In the genomic region with DNA sequence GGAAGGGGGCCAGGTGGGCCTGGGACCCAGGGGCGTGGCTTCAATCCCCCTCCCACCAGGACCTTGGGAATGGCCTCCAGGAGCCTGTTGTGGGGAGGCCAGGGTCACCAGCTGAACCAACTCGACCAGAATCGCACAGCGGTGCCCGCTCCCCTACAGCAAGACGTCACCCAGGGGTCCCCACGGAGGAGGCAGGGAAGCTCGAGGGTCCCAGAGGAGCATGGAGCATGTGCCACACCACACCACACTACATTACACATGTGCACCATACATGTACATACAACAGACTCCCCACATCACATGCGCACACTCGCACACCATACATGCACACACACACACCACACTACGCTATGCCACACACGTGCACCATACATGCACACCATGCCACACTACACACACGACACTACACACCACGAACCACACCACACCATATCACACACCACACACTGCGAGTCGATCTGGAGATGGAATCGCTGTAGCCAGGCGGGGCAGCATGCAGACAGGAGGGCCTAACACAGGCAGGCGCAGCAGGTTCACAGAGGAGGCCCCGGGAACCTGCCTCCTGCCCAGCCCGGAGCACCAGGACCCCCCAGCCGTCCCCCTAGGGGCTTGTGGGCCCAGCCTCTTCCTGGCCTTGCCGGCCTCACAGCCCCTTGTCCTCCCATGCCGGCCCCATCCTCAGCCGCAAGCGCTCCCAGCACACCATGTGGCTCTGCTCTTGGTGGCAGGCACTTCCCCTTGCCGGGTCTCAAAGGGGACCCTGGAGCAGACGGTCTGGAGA, we compare ENCODE assay signal across 10 cellular contexts. TPM values are rescaled to one million over a fixed set of nuclear protein-coding genes. Genes with fewer than 3 reads are reported as not detected.
A peak's percentile ranks its signal among the peaks of the same experiment; 100 is the strongest.
DNase-seq lines count a peak whose midpoint lies in the region; ATAC-seq, FAIRE-seq and TF ChIP-seq lines count a peak whose summit lies in the region.
"Had no signal": no experiment of that assay in that cellular context is flagged by ENCODE, and none has a peak within 500 bp of the region (broad histone marks: within the 10 kb centered on the region; RNA-seq: fewer than 3 reads in every experiment).

No MANE protein-coding gene starts in this region.

- peak overlapping the region; percentile 83 for H3K23ac ChIP-seq in trophoblast cell (ENCODE audit: low read length)

- POLR2A ChIA-PET in GM12878 (lab: Charles Lee), result interaction anchor here (1.5 to 3.4 kb wide), 2 partner anchors 10 to 119 kb away, joined by 3 to 33 read pairs; a partner anchor contains a TSS

- H4K12ac ChIP-seq in trophoblast cell (ENCODE audit: low read depth, low read length), result no peak overlapping the region

- peak overlapping the region; percentile 37 for H2AFZ ChIP-seq in GM12878 (ENCODE audit: control insufficient read depth, low read depth, low read length)
- H2AFZ ChIP-seq in trophoblast cell (ENCODE audit: insufficient read depth, low read length, poor library complexity), result no peak overlapping the region

- peaks cover 10% of the 10 kb centered on the region; the same call in 1 of the 2 replicates for H3K4me1 ChIP-seq in GM12878 (ENCODE audit: control insufficient read depth, insufficient read depth, low read length)
- H3K4me1 ChIP-seq in trophoblast cell (ENCODE audit: control insufficient read depth in 1 of 2, insufficient read depth in 2 of 2, low read length in 2 of 2), result no peaks in the 10 kb centered on the region

- H3K18ac ChIP-seq in trophoblast cell (ENCODE audit: low read length), result no peak overlapping the region

- RAD21 ChIA-PET in GM12878 (lab: Charles Lee; ENCODE audit: unreplicated experiment), result interaction anchor here (0.9 to 1.5 kb wide), 6 partner anchors 8 to 126 kb away, joined by 4 to 15 read pairs (median 5); no protein-coding TSS in a partner anchor

- H3K9ac ChIP-seq in GM12878 (ENCODE audit: control insufficient read depth, insufficient read depth, low read length), result peak overlapping the region; percentile 86
- H3K9ac ChIP-seq in trophoblast cell (ENCODE audit: low read length), result no peak overlapping the region

- no peak overlapping the region for H3K14ac ChIP-seq in trophoblast cell (ENCODE audit: low read length)

- no peak; the same call in 1 of the 2 replicates for TF ChIP-seq POLR2A in GM12878 (IDR thresholded peaks at IDR 0.05; ENCODE audit: low read depth, low read length)

- SMC1A ChIA-PET in GM12878 (lab: Charles Lee; ENCODE audit: uncharacterized antibody, unreplicated experiment), result interaction anchor here (0.8 to 4.1 kb wide), 7 partner anchors 11 to 45 kb away, joined by 3 to 15 read pairs (median 4); no protein-coding TSS in a partner anchor

- ATAC-seq in HG03159 (IDR thresholded peaks at IDR 0.05; ENCODE audit: unreplicated experiment), result peak; percentile 30
- peak; percentile 54 for ATAC-seq in GM12878
- ATAC-seq in sciatic nerve, result no peak

- CTCF ChIA-PET in GM12878 (lab: Yijun Ruan, JAX), result interaction anchor here (1.0 to 2.7 kb wide), 7 partner anchors 10 to 220 kb away, joined by 3 to 21 read pairs (median 3); a partner anchor contains a TSS

- no peak overlapping the region for H4K91ac ChIP-seq in trophoblast cell (ENCODE audit: low read depth, low read length)

- no peak overlapping the region for H4K8ac ChIP-seq in trophoblast cell (ENCODE audit: low read depth, low read length)

- no peak overlapping the region for H2AK5ac ChIP-seq in trophoblast cell (ENCODE audit: low read length)

- peaks cover 33% of the 10 kb centered on the region for H3K79me2 ChIP-seq in GM12878 (ENCODE audit: control insufficient read depth, insufficient read depth, low read length)
- no peaks in the 10 kb centered on the region for H3K79me2 ChIP-seq in trophoblast cell (ENCODE audit: control insufficient read depth, insufficient read depth, low read length, poor library complexity)

- no peaks in the 10 kb centered on the region for H3K27me3 ChIP-seq in GM12878 (replicated peaks in 1 of 2; ENCODE audit: control insufficient read depth in 2 of 2, insufficient read depth in 2 of 2, low read length in 1 of 2)
- peaks cover 26% of the 10 kb centered on the region for H3K27me3 ChIP-seq in trophoblast cell (ENCODE audit: insufficient read depth, low read length)

- DNase-seq in GM13977 (ENCODE audit: low spot score) (no peak), GM12878 (ENCODE audit: low read depth, low spot score) (no peak), trophoblast cell (no peak), NCI-H524 treated with DMSO at 0.1 percent for 48 hours (lab: John Stamatoyannopoulos, UW) (no peak), cerebellar cortex (ENCODE audit: low spot score) (no peak), sciatic nerve (ENCODE audit: low spot score) (no peak), superior temporal gyrus (ENCODE audit: extremely low spot score) (no peak)
- DNase-seq: hippocampal formation, NCI-H1694 treated with DMSO at 0.1 percent for 48 hours had no signal

- H2BK5ac ChIP-seq in trophoblast cell (ENCODE audit: low read depth, low read length, poor library complexity), result no peak overlapping the region

- no peak overlapping the region for H2BK120ac ChIP-seq in trophoblast cell (ENCODE audit: insufficient read depth, low read length, poor library complexity)

- H3K27ac ChIP-seq in GM12878 (ENCODE audit: control insufficient read depth, insufficient read depth), result peak overlapping the region; percentile 78
- no peak overlapping the region for H3K27ac ChIP-seq in trophoblast cell (ENCODE audit: low read depth, low read length)

- TSS peak; percentile 60 for BruUV-seq in GM12878 (replicated peaks; lab: Mats Ljungman, UMichigan)

- no peak overlapping the region for H2BK12ac ChIP-seq in trophoblast cell (ENCODE audit: low read length)

- H3K4me2 ChIP-seq in GM12878 (ENCODE audit: control insufficient read depth, insufficient read depth), result peak overlapping the region; percentile 94
- H3K4me2 ChIP-seq in trophoblast cell (ENCODE audit: low read length), result no peak overlapping the region

- no peaks in the 10 kb centered on the region for H4K20me1 ChIP-seq in GM12878 (ENCODE audit: control insufficient read depth, insufficient read depth)

- no peak for FAIRE-seq in GM12878 (lab: Jason Lieb, UNC)

- H3K36me3 ChIP-seq in GM12878 (ENCODE audit: control insufficient read depth in 2 of 2, insufficient read depth in 2 of 2, low read length in 1 of 2), result peaks cover 0 to 7% of the 10 kb centered on the region in 2 experiments; a peak in 3 of 4 replicates
- no peaks in the 10 kb centered on the region for H3K36me3 ChIP-seq in trophoblast cell (ENCODE audit: control insufficient read depth in 1 of 2, insufficient read depth in 2 of 2, low read length in 2 of 2)

- WGBS in GM12878 (ENCODE audit: insufficient coverage, insufficient replicate concordance, low lambda C conversion rate, missing lambda C conversion rate), result under 1% methylated on average over 27 of the region's 28 CpGs
- WGBS in trophoblast cell (ENCODE audit: extremely low coverage, insufficient coverage, insufficient read length), result 100% methylated on average over 2 of the region's 28 CpGs

- no peaks in the 10 kb centered on the region for H3K79me1 ChIP-seq in trophoblast cell (ENCODE audit: low read length)

- in situ Hi-C loops in GM13977 (cut with MboI; ENCODE audit: low pct_unique_long_range_greater_than_20kb, low sequenced_read_pairs, unreplicated experiment) (loop anchor here (10.0 kb wide), 1 partner anchor 125 kb away; no protein-coding TSS in a partner anchor), GM12878 (cut with MboI) (no loop called here)

- TF ChIP-seq RAD21 in GM12878 (IDR thresholded peaks at IDR 0.05; ENCODE audit: insufficient read depth, low read depth, low read length), result no peak

- H3K4me3 ChIP-seq in GM12878 (peak overlapping the region; percentile 76), trophoblast cell (ENCODE audit: low read depth, low read length) (peak overlapping the region; percentile 5)

- intact Hi-C loops in GM12878 (cut with micrococcal nuclease; ENCODE audit: unreplicated experiment) (no loop called here), sciatic nerve (cut with DNase I) (loop anchor here (5.0 kb wide), 1 partner anchor 1572 kb away; no protein-coding TSS in a partner anchor)

- no peak overlapping the region for H3K4ac ChIP-seq in trophoblast cell (ENCODE audit: low read depth, low read length)

- no peak for TF ChIP-seq EP300 in GM12878 (IDR thresholded peaks at IDR 0.05; ENCODE audit: borderline replicate concordance in 1 of 2, control insufficient read depth in 1 of 2, low read depth in 2 of 2, low read length in 2 of 2)

- TF ChIP-seq CTCF in GM13977 (IDR thresholded peaks at IDR 0.05; ENCODE audit: extremely low read depth, insufficient read depth, missing control alignments) (peak; percentile 3), GM12878 (IDR thresholded peaks at IDR 0.05 in 2 of 3, conservative IDR thresholded peaks at IDR 0.05 in 1 of 3; ENCODE audit: control insufficient read depth in 2 of 3, extremely low read depth in 1 of 3, insufficient read depth in 1 of 3, low read depth in 3 of 3, low read length in 3 of 3) (no peak)

- H3K9me3 ChIP-seq in GM12878 (replicated peaks; ENCODE audit: control insufficient read depth, insufficient read depth, low read length) (no peaks in the 10 kb centered on the region), trophoblast cell (ENCODE audit: insufficient read depth, low read depth, low read length) (peaks cover 7% of the 10 kb centered on the region)

RNA-seq across cellular contexts. Expression of a gene that starts 0.6 kb away (rescaled TPM):
- 316 and 431 TPM in 2 replicates for total RNA-seq in GM12878 (2013; cell fraction: nucleolus; rRNA removed)
- 85.3 and 101 TPM in 2 replicates for total RNA-seq in GM12878 (2014; rRNA removed)
- 25.2 and 31.3 TPM in 2 replicates for total RNA-seq in GM12878 (2014; rRNA removed; fragmentation: Illumina TruSeq; extraction: Trizol)
- 162 and 172 TPM in 2 replicates for total RNA-seq in GM12878 (2021)
- polyA plus RNA-seq in GM12878 (2011; ENCODE audit: low read depth), result 46.7 TPM
- 31.3 and 57.2 TPM in 2 replicates for polyA plus RNA-seq in GM12878 (2011; rRNA removed)
- polyA plus RNA-seq in GM12878 (2011; cell fraction: cytosol; rRNA removed), result 131 and 135 TPM in 2 replicates
- 271 and 308 TPM in 2 replicates for polyA plus RNA-seq in GM12878 (2011; cell fraction: nucleus; rRNA removed)
- polyA plus RNA-seq in GM12878 (2012), result 78.4 and 88.1 TPM in 2 replicates
- polyA plus RNA-seq in GM12878 (2014; fragmentation: Illumina TruSeq; extraction: Trizol), result 17.2 and 38.7 TPM in 2 replicates
- polyA plus RNA-seq in GM12878 (2014; fragmentation: Nextera tagmentation; extraction: Ambion mirVana), result 10 to 100 TPM in 1 of 2 experiments, 1 to 10 TPM in 1; 8.0 to 19.8 TPM
- polyA plus RNA-seq in GM12878 (2014; rRNA removed), result 60.6 and 67.5 TPM in 2 replicates
- polyA plus RNA-seq in GM12878 (2016; fragmentation: Nextera tagmentation; extraction: Ambion mirVana), result 100 to 1,000 TPM; 120 to 128 TPM
- 34.5 and 84.6 TPM in 2 replicates for polyA minus RNA-seq in GM12878 (2011; rRNA and poly(A)+ RNA removed)
- polyA minus RNA-seq in GM12878 (2011; cell fraction: cytosol; rRNA and poly(A)+ RNA removed), result 49.2 and 68.0 TPM in 2 replicates
- polyA minus RNA-seq in GM12878 (2011; cell fraction: nucleus; rRNA and poly(A)+ RNA removed), result 58.9 and 82.0 TPM in 2 replicates
- 0.03 TPM in 2 replicates for polyA plus RNA-seq in trophoblast cell (2013)
- 56.7 TPM for total RNA-seq in sciatic nerve

RNA-seq across cellular contexts. Expression of a gene that starts 19.7 kb away (rescaled TPM):
- 6.2 and 8.6 TPM in 2 replicates for total RNA-seq in GM12878 (2013; cell fraction: nucleolus; rRNA removed)
- total RNA-seq in GM12878 (2014; rRNA removed) (39.4 and 40.2 TPM in 2 replicates), GM12878 (2014; rRNA removed; fragmentation: Illumina TruSeq; extraction: Trizol) (17.0 and 18.0 TPM in 2 replicates), GM12878 (2021) (81.3 and 83.2 TPM in 2 replicates), sciatic nerve (17.1 TPM)
- polyA plus RNA-seq in GM12878 (2011; ENCODE audit: low read depth), result 6.3 TPM
- polyA plus RNA-seq in GM12878 (2011; rRNA removed) (14.8 and 27.7 TPM in 2 replicates), GM12878 (2014; fragmentation: Illumina TruSeq; extraction: Trizol) (1.7 and 5.9 TPM in 2 replicates), GM12878 (2014; fragmentation: Nextera tagmentation; extraction: Ambion mirVana) (1 to 10 TPM in 1 of 2 experiments, under 1 TPM in 1; 0.69 to 5.5 TPM), GM12878 (2014; rRNA removed) (53.6 and 62.2 TPM in 2 replicates), GM12878 (2016; fragmentation: Nextera tagmentation; extraction: Ambion mirVana) (10 to 100 TPM; 69.2 to 75.5 TPM)
- polyA plus RNA-seq in GM12878 (2011; cell fraction: cytosol; rRNA removed), result 32.2 and 59.0 TPM in 2 replicates
- 33.4 and 49.2 TPM in 2 replicates for polyA plus RNA-seq in GM12878 (2011; cell fraction: nucleus; rRNA removed)
- 22.6 and 22.7 TPM in 2 replicates for polyA plus RNA-seq in GM12878 (2012)
- 10.2 and 16.9 TPM in 2 replicates for polyA minus RNA-seq in GM12878 (2011; rRNA and poly(A)+ RNA removed)
- polyA minus RNA-seq in GM12878 (2011; cell fraction: cytosol; rRNA and poly(A)+ RNA removed), result 12.4 and 18.7 TPM in 2 replicates
- polyA minus RNA-seq in GM12878 (2011; cell fraction: nucleus; rRNA and poly(A)+ RNA removed), result 2.8 and 6.0 TPM in 2 replicates
- 19.1 and 21.1 TPM in 2 replicates for polyA plus RNA-seq in trophoblast cell (2013)

RNA-seq across cellular contexts. Expression of a gene that starts 46.6 kb away (rescaled TPM):
- total RNA-seq in GM12878 (2013; cell fraction: nucleolus; rRNA removed), result 40.3 and 40.4 TPM in 2 replicates
- total RNA-seq in GM12878 (2014; rRNA removed), result 46.9 and 48.0 TPM in 2 replicates
- total RNA-seq in GM12878 (2014; rRNA removed; fragmentation: Illumina TruSeq; extraction: Trizol), result 30.2 and 33.4 TPM in 2 replicates
- 45.5 and 46.7 TPM in 2 replicates for total RNA-seq in GM12878 (2021)
- 19.6 TPM for polyA plus RNA-seq in GM12878 (2011; ENCODE audit: low read depth)
- 44.2 and 49.2 TPM in 2 replicates for polyA plus RNA-seq in GM12878 (2011; rRNA removed)
- polyA plus RNA-seq in GM12878 (2011; cell fraction: cytosol; rRNA removed), result 39.6 and 41.6 TPM in 2 replicates
- 46.1 and 56.8 TPM in 2 replicates for polyA plus RNA-seq in GM12878 (2011; cell fraction: nucleus; rRNA removed)
- 28.3 and 33.6 TPM in 2 replicates for polyA plus RNA-seq in GM12878 (2012)
- 33.2 and 33.8 TPM in 2 replicates for polyA plus RNA-seq in GM12878 (2014; fragmentation: Illumina TruSeq; extraction: Trizol)
- polyA plus RNA-seq in GM12878 (2014; fragmentation: Nextera tagmentation; extraction: Ambion mirVana), result 10 to 100 TPM in 1 of 2 experiments, 1 to 10 TPM in 1; 2.4 to 10.4 TPM
- polyA plus RNA-seq in GM12878 (2014; rRNA removed), result 39.3 and 43.4 TPM in 2 replicates
- polyA plus RNA-seq in GM12878 (2016; fragmentation: Nextera tagmentation; extraction: Ambion mirVana), result 10 to 100 TPM; 49.5 to 56.4 TPM
- polyA minus RNA-seq in GM12878 (2011; rRNA and poly(A)+ RNA removed), result 19.2 and 29.2 TPM in 2 replicates
- polyA minus RNA-seq in GM12878 (2011; cell fraction: cytosol; rRNA and poly(A)+ RNA removed), result 16.7 and 22.1 TPM in 2 replicates
- polyA minus RNA-seq in GM12878 (2011; cell fraction: nucleus; rRNA and poly(A)+ RNA removed), result 11.8 and 15.6 TPM in 2 replicates
- polyA plus RNA-seq in trophoblast cell (2013), result 258 and 262 TPM in 2 replicates
- total RNA-seq in sciatic nerve, result 192 TPM
